Comparison of ENCODE assay signal across 29 cellular contexts in the genomic region with DNA sequence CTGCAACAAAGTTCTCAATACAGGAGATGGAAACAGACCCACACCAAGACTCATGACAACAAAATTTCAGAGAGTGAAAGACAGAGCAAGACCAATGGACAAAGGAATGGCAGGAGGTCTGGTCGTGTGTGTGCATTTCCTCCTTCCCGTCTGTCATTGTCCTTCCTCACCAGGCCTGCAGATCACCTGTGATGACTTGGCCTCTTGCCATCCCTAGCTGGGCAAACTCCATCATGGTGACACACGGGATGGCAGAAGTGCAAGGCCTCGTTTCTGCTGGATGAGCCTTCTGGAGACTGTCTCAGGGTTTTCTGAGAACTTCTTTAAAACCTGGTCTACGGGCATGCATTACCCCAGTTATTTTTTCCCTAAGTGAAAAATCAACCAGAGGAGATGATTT. TPM values are rescaled to one million over a fixed set of nuclear protein-coding genes. Genes with fewer than 3 reads are reported as not detected.
DNase-seq lines count a peak whose midpoint lies in the region; ATAC-seq and TF ChIP-seq lines count a peak whose summit lies in the region.
"Had no signal": no experiment of that assay in that cellular context is flagged by ENCODE, and none has a peak within 500 bp of the region (broad histone marks: within the 10 kb centered on the region; RNA-seq: fewer than 3 reads in every experiment).

No MANE protein-coding gene starts in this region.

- no peak overlapping the region for H3K27ac ChIP-seq in HEK293 (ENCODE audit: extremely low read depth, low read depth, low read length)
- H3K27ac ChIP-seq: BLaER1, epithelial cell of prostate, SK-N-MC, upper lobe of right lung had no signal

- no TSS peak for BruUV-seq in Calu3 (replicated peaks; lab: Mats Ljungman, UMichigan)

- ATAC-seq in T-helper 17 cell (no peak), GM18873 (IDR thresholded peaks at IDR 0.05; ENCODE audit: low FRiP score, unreplicated experiment) (no peak)
- ATAC-seq: activated CD8-positive, alpha-beta T cell treated with anti-CD3 and anti-CD28 coated beads for 36 hours; GM12878; right cardiac atrium; stimulated activated memory B cell treated with anti-CD40 and anti-IgM and Interleukin-4, amounts not matched to agents 10 μg/mL and 1 μg/mL and 100 μg/mL, for 72 hours; upper lobe of right lung had no signal

- POLR2A ChIA-PET in HEK293 (lab: Yijun Ruan, JAX): no interaction called here

- intact Hi-C loops in Calu3 (cut with micrococcal nuclease; ENCODE audit: unreplicated experiment): no loop called here

- no peak overlapping the region for H3K4me3 Mint-ChIP-seq in Calu3 (ENCODE audit: low read depth, unreplicated experiment)
- H3K4me3 Mint-ChIP-seq in T-helper 17 cell: no peak overlapping the region
- H3K4me3 Mint-ChIP-seq: activated CD8-positive, alpha-beta T cell treated with anti-CD3 and anti-CD28 coated beads for 36 hours; activated naive CD4-positive, alpha-beta T cell treated with anti-CD3 and anti-CD28 coated beads, Interleukin-2, amount 50 U/mL, for 24 hours; neural crest cell; stimulated activated memory B cell treated with anti-CD40 and anti-IgM and Interleukin-4, amounts not matched to agents 10 μg/mL and 1 μg/mL and 100 μg/mL, for 72 hours; T-helper 1 cell treated with Interleukin-12 subunit alpha and Interleukin-12 subunit beta and Interleukin-4 antibody, amounts not matched to agents 30 μg/mL and 1 μg/mL, for 36 hours had no signal

- H3K36me3 Mint-ChIP-seq in Calu3 (ENCODE audit: insufficient read depth, unreplicated experiment): no peaks in the 10 kb centered on the region
- H3K36me3 Mint-ChIP-seq in T-helper 17 cell (ENCODE audit: low read depth): peaks cover 3% of the 10 kb centered on the region
- H3K36me3 Mint-ChIP-seq: activated naive CD4-positive, alpha-beta T cell treated with anti-CD3 and anti-CD28 coated beads, Interleukin-2, amount 50 U/mL, for 24 hours; stimulated activated memory B cell treated with anti-CD40 and anti-IgM and Interleukin-4, amounts not matched to agents 10 μg/mL and 1 μg/mL and 100 μg/mL, for 72 hours had no signal

- H3K27me3 Mint-ChIP-seq in Calu3 (ENCODE audit: unreplicated experiment): peaks cover 93% of the 10 kb centered on the region
- peaks cover 76% of the 10 kb centered on the region for H3K27me3 Mint-ChIP-seq in T-helper 17 cell

- CTCF ChIA-PET in Calu3 (lab: Charles Lee) (interaction anchor here (0.8 to 1.4 kb wide), 3 partner anchors 20 to 177 kb away, joined by 3 read pairs; no protein-coding TSS in a partner anchor), HEK293 (lab: Yijun Ruan, JAX) (interaction anchor here (0.6 to 1.7 kb wide), 7 partner anchors 36 to 174 kb away, joined by 3 to 5 read pairs (median 4); no protein-coding TSS in a partner anchor)

- H3K9me3 Mint-ChIP-seq in Calu3 (ENCODE audit: low read depth, unreplicated experiment): no peaks in the 10 kb centered on the region
- H3K9me3 Mint-ChIP-seq: activated CD8-positive, alpha-beta T cell treated with anti-CD3 and anti-CD28 coated beads for 36 hours; activated naive CD4-positive, alpha-beta T cell treated with anti-CD3 and anti-CD28 coated beads, Interleukin-2, amount 50 U/mL, for 24 hours; activated T-helper 2 cell treated with anti-CD3 and anti-CD28 coated beads, Interferon-gamma antibody, Interleukin-2, Interleukin-4, amounts not matched to agents 10 μg/mL and 5 μg/mL and 100 μg/mL, durations not matched to agents 14 hours and 24 hours and 36 hours; neural crest cell; stimulated activated memory B cell treated with anti-CD40 and anti-IgM and Interleukin-4, amounts not matched to agents 10 μg/mL and 1 μg/mL and 100 μg/mL, for 72 hours; T-helper 1 cell treated with Interleukin-12 subunit alpha and Interleukin-12 subunit beta and Interleukin-4 antibody, amounts not matched to agents 30 μg/mL and 1 μg/mL, for 36 hours had no signal

- H3K9me3 ChIP-seq in HEK293 (ENCODE audit: control insufficient read depth, insufficient read depth, low read depth, low read length): no peaks in the 10 kb centered on the region
- no peaks in the 10 kb centered on the region for H3K9me3 ChIP-seq in MG63
- no peaks in the 10 kb centered on the region for H3K9me3 ChIP-seq in T-helper 17 cell (ENCODE audit: control insufficient read depth, low read length, poor library complexity, severe bottlenecking)
- H3K9me3 ChIP-seq: BLaER1, upper lobe of right lung had no signal

- H3K27ac Mint-ChIP-seq in Calu3 (ENCODE audit: unreplicated experiment): no peak overlapping the region
- H3K27ac Mint-ChIP-seq in T-helper 17 cell: no peak overlapping the region
- H3K27ac Mint-ChIP-seq: activated CD8-positive, alpha-beta T cell treated with anti-CD3 and anti-CD28 coated beads for 36 hours; activated naive CD4-positive, alpha-beta T cell treated with anti-CD3 and anti-CD28 coated beads, Interleukin-2, amount 50 U/mL, for 24 hours; activated T-helper 2 cell treated with anti-CD3 and anti-CD28 coated beads, Interferon-gamma antibody, Interleukin-2, Interleukin-4, amounts not matched to agents 10 μg/mL and 5 μg/mL and 100 μg/mL, durations not matched to agents 14 hours and 24 hours and 36 hours; stimulated activated memory B cell treated with anti-CD40 and anti-IgM and Interleukin-4, amounts not matched to agents 10 μg/mL and 1 μg/mL and 100 μg/mL, for 72 hours; T-helper 1 cell treated with Interleukin-12 subunit alpha and Interleukin-12 subunit beta and Interleukin-4 antibody, amounts not matched to agents 30 μg/mL and 1 μg/mL, for 36 hours had no signal

- peaks cover 11% of the 10 kb centered on the region for H3K27me3 ChIP-seq in MG63
- H3K27me3 ChIP-seq: BLaER1 had no signal

- H3K36me3 ChIP-seq in HEK293 (ENCODE audit: control insufficient read depth in 2 of 2, insufficient read depth in 1 of 2, low read length in 2 of 2) (no peaks in the 10 kb centered on the region), MG63 (no peaks in the 10 kb centered on the region)
- H3K36me3 ChIP-seq: BLaER1, upper lobe of right lung had no signal

- H3K4me1 Mint-ChIP-seq in Calu3 (ENCODE audit: low read depth, unreplicated experiment) (no peaks in the 10 kb centered on the region), T-helper 17 cell (peaks cover 3% of the 10 kb centered on the region)
- H3K4me1 Mint-ChIP-seq: activated naive CD4-positive, alpha-beta T cell treated with anti-CD3 and anti-CD28 coated beads, Interleukin-2, amount 50 U/mL, for 24 hours; neural crest cell had no signal

- H3K4me1 ChIP-seq in HEK293 (ENCODE audit: control insufficient read depth, insufficient read depth, low read length): no peaks in the 10 kb centered on the region
- H3K4me1 ChIP-seq: upper lobe of right lung had no signal

- DNase-seq in Calu3 (peak; percentile 36), NCI-H748 (lab: John Stamatoyannopoulos, UW; ENCODE audit: unreplicated experiment) (peak; percentile 75), kidney tubule cell (ENCODE audit: low spot score) (peak; percentile 9), MG63 (no peak), T-helper 17 cell (no peak), OCI-M2 (lab: John Stamatoyannopoulos, UW; ENCODE audit: unreplicated experiment) (no peak)
- DNase-seq: activated CD4-positive, CD25-positive, alpha-beta regulatory T cell treated with anti-CD3 and anti-CD28 coated beads, Interleukin-2, amount 50 U/mL, for 72 hours; activated CD8-positive, alpha-beta T cell treated with anti-CD3 and anti-CD28 coated beads for 36 hours; amygdala; effector CD4-positive, alpha-beta T cell; head of caudate nucleus; kidney glomerular epithelial cell; mammary epithelial cell; NCI-H1092 treated with DMSO at 0.1 percent for 48 hours; NCI-H526 treated with DMSO at 0.1 percent for 48 hours; right cardiac atrium; stimulated activated CD4-positive, alpha-beta T cell treated with anti-CD3 and anti-CD28 coated beads, Interleukin-4, amount 100 ng/mL, for 4 hours; upper lobe of right lung had no signal

- no peak for TF ChIP-seq CTCF in Calu3 (IDR thresholded peaks at IDR 0.05; ENCODE audit: unreplicated experiment)
- no peak for TF ChIP-seq CTCF in HEK293 (tag by site-specific recombination; IDR thresholded peaks at IDR 0.05)

- H3K4me3 ChIP-seq in HEK293 (ENCODE audit: low read depth, low read length): no peak overlapping the region
- no peak overlapping the region for H3K4me3 ChIP-seq in MG63
- H3K4me3 ChIP-seq: BLaER1, GM12878, SK-N-MC, upper lobe of right lung had no signal

TF ChIP-seq in HEK293, 187 proteins besides CTCF, POLR2A, EP300 and RAD21:
- TF ChIP-seq ZIC2 (tag by site-specific recombination; IDR thresholded peaks at IDR 0.05) (0 out of 2 replicates have a peak, but pooled peaks have one; percentile 27), REPIN1 (tag by site-specific recombination; IDR thresholded peaks at IDR 0.05; ENCODE audit: low read depth) (no peak)
- TF ChIP-seq, protein P1, sequence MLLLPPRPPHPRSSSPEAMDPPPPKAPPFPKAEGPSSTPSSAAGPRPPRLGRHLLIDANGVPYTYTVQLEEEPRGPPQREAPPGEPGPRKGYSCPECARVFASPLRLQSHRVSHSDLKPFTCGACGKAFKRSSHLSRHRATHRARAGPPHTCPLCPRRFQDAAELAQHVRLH (tag by site-specific recombination; IDR thresholded peaks at IDR 0.05): no peak

RNA-seq across cellular contexts. Expression of a gene that starts 49.2 kb away (rescaled TPM):
- total RNA-seq in Calu3 (2022) (53.3 and 64.2 TPM in 2 replicates), T-helper 17 cell (10 to 100 TPM; 34.1 to 38.5 TPM)
- total RNA-seq in MG63 (2014; rRNA removed; shearing (Covaris generic); ENCODE audit: low replicate concordance): 41.8 and 52.0 TPM in 2 replicates

Comparison
In these comparisons a context has a peak if more than half of its experiments do, and no peak if none do; other contexts are left out.
1. DNase-seq: peak in Calu3 (single experiment), NCI-H748 (single experiment) and kidney tubule cell (single experiment); none in MG63 (single experiment), T-helper 17 cell (0 of 3) and OCI-M2 (single experiment).